Comparison of ENCODE assay signal across 8 cellular contexts in the genomic region with DNA sequence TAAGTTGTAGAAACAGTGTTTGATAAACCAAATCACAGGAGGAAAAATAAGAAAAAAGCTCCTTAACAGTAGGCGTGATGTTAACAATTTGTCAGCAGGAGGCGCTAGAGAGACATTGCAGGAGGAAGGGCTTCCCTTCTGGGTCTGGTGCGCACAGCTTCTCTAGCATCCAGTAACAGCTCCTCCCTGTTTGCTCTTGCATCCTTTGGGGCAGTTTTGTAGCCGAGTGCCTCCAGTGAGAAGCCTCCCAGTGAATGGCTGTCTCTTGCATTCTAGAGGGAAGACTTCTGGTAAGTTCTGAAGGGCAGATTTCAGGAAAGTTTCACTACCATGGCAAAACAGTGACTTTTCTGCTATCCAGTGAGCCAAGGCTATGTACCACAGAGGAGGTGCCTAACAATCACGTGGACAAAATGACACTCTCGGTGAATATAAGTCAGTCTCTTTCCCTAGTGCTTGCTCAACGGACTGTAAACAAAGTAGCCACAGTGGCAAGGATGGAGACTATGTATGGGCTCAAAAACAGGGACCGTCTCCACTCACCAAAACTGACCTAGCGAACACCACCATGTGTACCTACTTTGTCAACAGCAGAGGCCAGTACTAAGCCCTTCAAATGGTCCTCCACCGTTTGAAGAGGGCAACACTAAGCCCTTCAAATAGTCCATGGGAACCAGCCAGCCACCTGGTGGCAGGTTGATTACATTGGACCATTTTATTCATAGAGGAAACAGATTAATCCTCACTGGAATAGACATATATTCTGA. TPM values are rescaled to one million over a fixed set of nuclear protein-coding genes. Genes with fewer than 3 reads are reported as not detected.
DNase-seq lines count a peak whose midpoint lies in the region; ATAC-seq and TF ChIP-seq lines count a peak whose summit lies in the region.

No MANE protein-coding gene starts in this region.

- TF ChIP-seq POLR2A in heart left ventricle (IDR thresholded peaks at IDR 0.05): no peak

- H3K4me3 Mint-ChIP-seq in activated naive CD8-positive, alpha-beta T cell treated with anti-CD3 and anti-CD28 coated beads, Interleukin-2, amount 10 ng/mL, durations not matched to agents 7 days and 5 days: no peak overlapping the region

- H3K4me3 ChIP-seq in HAP-1 (no peak overlapping the region), SK-N-SH (ENCODE audit: low read depth in 2 of 2, low read length in 1 of 2) (no peak overlapping the region; a peak in 1 of 4 replicates), heart left ventricle (no peak overlapping the region)

- H3K9me3 Mint-ChIP-seq in activated naive CD8-positive, alpha-beta T cell treated with anti-CD3 and anti-CD28 coated beads, Interleukin-2, amount 10 ng/mL, durations not matched to agents 7 days and 5 days: no peaks in the 10 kb centered on the region

- H2AFZ ChIP-seq in SK-N-SH (ENCODE audit: low read depth): no peak overlapping the region

- CTCF ChIA-PET in SK-N-SH (lab: Yijun Ruan, JAX): interaction anchor here (0.6 to 2.7 kb wide), 51 partner anchors 8 to 901 kb away, joined by 3 to 20 read pairs (median 4); partner anchors contain the start of genes INO80C and ZNF396

- no peaks in the 10 kb centered on the region for H3K36me3 Mint-ChIP-seq in activated naive CD8-positive, alpha-beta T cell treated with anti-CD3 and anti-CD28 coated beads, Interleukin-2, amount 10 ng/mL, durations not matched to agents 7 days and 5 days

- H3K4me1 ChIP-seq in HAP-1 (no peaks in the 10 kb centered on the region), SK-N-SH (ENCODE audit: control insufficient read depth in 1 of 2, insufficient read depth in 2 of 2, low read depth in 1 of 2, low read length in 1 of 2) (peaks cover 0 to 4% of the 10 kb centered on the region in 2 experiments; a peak in 1 of 4 replicates), heart left ventricle (peaks cover 0 to 5% (median 0%) of the 10 kb centered on the region in 12 donors)

- peak; percentile 87 for ATAC-seq in activated naive CD8-positive, alpha-beta T cell treated with anti-CD3 and anti-CD28 coated beads, Interleukin-2, amount 10 ng/mL, durations not matched to agents 7 days and 5 days (ENCODE audit: low read depth)
- peak in 3 of 4 donors; percentile 66 to 81 (median 69) for ATAC-seq in heart left ventricle

- H3K9ac ChIP-seq in SK-N-SH: no peak overlapping the region

- TF ChIP-seq CTCF in SK-N-SH (IDR thresholded peaks at IDR 0.05) (peak; percentile 88), heart left ventricle (IDR thresholded peaks at IDR 0.05) (peak; percentile 86 to 99 (median 92))

- H3K4me1 Mint-ChIP-seq in activated naive CD8-positive, alpha-beta T cell treated with anti-CD3 and anti-CD28 coated beads, Interleukin-2, amount 10 ng/mL, durations not matched to agents 7 days and 5 days: peaks cover 4% of the 10 kb centered on the region

- no peaks in the 10 kb centered on the region; the same call in 1 of the 2 replicates for H3K9me3 ChIP-seq in HAP-1
- no peaks in the 10 kb centered on the region for H3K9me3 ChIP-seq in SK-N-SH
- peaks cover 0 to 6% (median 0%) of the 10 kb centered on the region in 12 donors for H3K9me3 ChIP-seq in heart left ventricle

- DNase-seq in ELR (ENCODE audit: low read depth): peak; percentile 72
- DNase-seq in HAP-1 (ENCODE audit: low spot score in 2 of 2): peak; percentile 62 to 74
- DNase-seq in NCI-H1092 (lab: John Stamatoyannopoulos, UW): peak; percentile 74
- DNase-seq in SK-N-SH: peak; percentile 68
- DNase-seq in activated naive CD8-positive, alpha-beta T cell treated with anti-CD3 and anti-CD28 coated beads, Interleukin-2, amount 10 ng/mL, durations not matched to agents 7 days and 5 days: peak; percentile 41
- peak; percentile 57 to 69 (median 61) for DNase-seq in heart left ventricle
- peak; percentile 57 for DNase-seq in pulmonary artery endothelial cell (ENCODE audit: low read depth, low spot score)
- DNase-seq in OCI-M2 (lab: John Stamatoyannopoulos, UW; ENCODE audit: unreplicated experiment): no peak

- no peaks in the 10 kb centered on the region for H4K20me1 ChIP-seq in SK-N-SH (ENCODE audit: insufficient read depth)

- H3K36me3 ChIP-seq in HAP-1 (replicated peaks): no peaks in the 10 kb centered on the region
- no peaks in the 10 kb centered on the region for H3K36me3 ChIP-seq in SK-N-SH (replicated peaks in 1 of 2; ENCODE audit: control insufficient read depth in 1 of 2, insufficient read depth in 2 of 2, low read length in 1 of 2)
- no peaks in the 10 kb centered on the region for H3K36me3 ChIP-seq in heart left ventricle

- intact Hi-C loops in heart left ventricle (cut with DNase I): loop anchor here in 6 of 10 donors (5.0 to 10.0 kb wide), 6 partner anchors 198 to 898 kb away; partner anchors contain the start of gene GALNT1 (in 1 of the 6)

- no peak overlapping the region for H3K4me2 ChIP-seq in SK-N-SH

- H3K27me3 Mint-ChIP-seq in activated naive CD8-positive, alpha-beta T cell treated with anti-CD3 and anti-CD28 coated beads, Interleukin-2, amount 10 ng/mL, durations not matched to agents 7 days and 5 days: peaks cover 29% of the 10 kb centered on the region

- H3K27ac ChIP-seq in SK-N-SH (ENCODE audit: low read depth in 2 of 2, low read length in 1 of 2) (no peak overlapping the region), heart left ventricle (peak overlapping the region in 1 of 12 donors; percentile 16)

- H3K27me3 ChIP-seq in HAP-1 (ENCODE audit: low read depth) (peaks cover 16% of the 10 kb centered on the region), SK-N-SH (ENCODE audit: insufficient read depth) (no peaks in the 10 kb centered on the region), heart left ventricle (peaks cover 0 to 3% (median 0%) of the 10 kb centered on the region in 9 donors)

- in situ Hi-C loops in HAP-1 (cut with MboI; ENCODE audit: low sequenced_read_pairs): no loop called here

- POLR2A ChIA-PET in SK-N-SH (lab: Yijun Ruan, JAX): no interaction called here
- POLR2A ChIA-PET in activated naive CD8-positive, alpha-beta T cell treated with anti-CD3 and anti-CD28 coated beads, Interleukin-2, amount 10 ng/mL, durations not matched to agents 7 days and 5 days (lab: Charles Lee): no interaction called here

- H3F3A ChIP-seq in SK-N-SH (replicated peaks; ENCODE audit: insufficient read depth): no peaks in the 10 kb centered on the region

- no peaks in the 10 kb centered on the region for H3K79me2 ChIP-seq in SK-N-SH (ENCODE audit: insufficient read depth)

- peak; percentile 76 for TF ChIP-seq RAD21 in SK-N-SH (IDR thresholded peaks at IDR 0.05; ENCODE audit: low read length)

- H3K9me2 ChIP-seq in SK-N-SH: no peaks in the 10 kb centered on the region

- no peak overlapping the region for H3K27ac Mint-ChIP-seq in activated naive CD8-positive, alpha-beta T cell treated with anti-CD3 and anti-CD28 coated beads, Interleukin-2, amount 10 ng/mL, durations not matched to agents 7 days and 5 days

- no peak for TF ChIP-seq EP300 in SK-N-SH (IDR thresholded peaks at IDR 0.05; ENCODE audit: borderline replicate concordance in 1 of 2, low read depth in 1 of 2, low read length in 1 of 2)

- WGBS in SK-N-SH (ENCODE audit: low lambda C conversion rate): 18% methylated on average over 9 of the region's 10 CpGs
- WGBS in heart left ventricle, 4 donors: 31 to 40% (median 36%) methylated on average over 10 of the region's 10 CpGs

TF ChIP-seq in SK-N-SH, 30 proteins besides CTCF, POLR2A, EP300 and RAD21:
- TF ChIP-seq, protein P1, sequence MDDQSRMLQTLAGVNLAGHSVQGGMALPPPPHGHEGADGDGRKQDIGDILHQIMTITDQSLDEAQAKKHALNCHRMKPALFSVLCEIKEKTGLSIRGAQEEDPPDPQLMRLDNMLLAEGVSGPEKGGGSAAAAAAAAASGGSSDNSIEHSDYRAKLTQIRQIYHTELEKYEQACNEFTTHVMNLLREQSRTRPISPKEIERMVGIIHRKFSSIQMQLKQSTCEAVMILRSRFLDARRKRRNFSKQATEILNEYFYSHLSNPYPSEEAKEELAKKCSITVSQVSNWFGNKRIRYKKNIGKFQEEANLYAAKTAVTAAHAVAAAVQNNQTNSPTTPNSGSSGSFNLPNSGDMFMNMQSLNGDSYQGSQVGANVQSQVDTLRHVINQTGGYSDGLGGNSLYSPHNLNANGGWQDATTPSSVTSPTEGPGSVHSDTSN (IDR thresholded peaks at IDR 0.05): no peak
- peak; percentile 58 for TF ChIP-seq SMC3 (IDR thresholded peaks at IDR 0.05; ENCODE audit: low read depth, low read length)
- TF ChIP-seq CHD2 (IDR thresholded peaks at IDR 0.05; ENCODE audit: low read length, partially characterized antibody): peak; percentile 44

RNA-seq across cellular contexts. Expression of gene ZNF396, which starts 9.6 kb away (rescaled TPM):
- 0.41 and 0.76 TPM in 2 replicates for polyA plus RNA-seq in SK-N-SH (2012; rRNA removed)
- polyA plus RNA-seq in SK-N-SH (2012; cell fraction: cytosol; rRNA removed): 0.64 and 0.73 TPM in 2 replicates
- polyA plus RNA-seq in SK-N-SH (2012; cell fraction: nucleus; rRNA removed): 1.3 TPM in 2 replicates
- total RNA-seq in activated naive CD8-positive, alpha-beta T cell treated with anti-CD3 and anti-CD28 coated beads, Interleukin-2, amount 10 ng/mL, durations not matched to agents 7 days and 5 days: 1 to 10 TPM; 1.9 to 2.8 TPM
- 1 to 10 TPM in 3 of 9 donors, under 1 TPM in 6; 0.38 to 2.2 (median 0.85) TPM for total RNA-seq in heart left ventricle
- polyA plus RNA-seq in heart left ventricle: under 1 TPM; 0.19 to 0.72 TPM
- total RNA-seq in pulmonary artery endothelial cell: 0.53 and 0.60 TPM in 2 replicates

RNA-seq across cellular contexts. Expression of gene ZNF24, which starts 42.6 kb away (rescaled TPM):
- polyA plus RNA-seq in SK-N-SH (2012; rRNA removed) (6.9 and 10.0 TPM in 2 replicates), heart left ventricle (10 to 100 TPM; 11.5 to 17.6 TPM)
- polyA plus RNA-seq in SK-N-SH (2012; cell fraction: cytosol; rRNA removed): 10.5 and 11.7 TPM in 2 replicates
- 6.6 and 13.3 TPM in 2 replicates for polyA plus RNA-seq in SK-N-SH (2012; cell fraction: nucleus; rRNA removed)
- 10 to 100 TPM; 63.2 to 66.4 TPM for total RNA-seq in activated naive CD8-positive, alpha-beta T cell treated with anti-CD3 and anti-CD28 coated beads, Interleukin-2, amount 10 ng/mL, durations not matched to agents 7 days and 5 days
- total RNA-seq in heart left ventricle (10 to 100 TPM; 32.3 to 53.3 (median 46.1) TPM), pulmonary artery endothelial cell (26.8 and 43.7 TPM in 2 replicates)
